23 cellular contexts compared by ENCODE assay signal in genomic region chr4:88356771-88357170, GRCh38.
"Had no signal": no experiment of that assay in that cellular context is flagged by ENCODE, and none has a peak within 500 bp of the region (broad histone marks: within the 10 kb centered on the region; RNA-seq: fewer than 3 reads in every experiment).

No MANE protein-coding gene starts in this region.

- H3K4me1 ChIP-seq: adrenal gland, Peyer's patch had no signal

- H3K27me3 ChIP-seq: adrenal gland, Peyer's patch, SJSA1 had no signal

- H3K27ac ChIP-seq: adrenal gland, Peyer's patch, RWPE1, SJSA1 had no signal

- H3K36me3 ChIP-seq: adrenal gland, Peyer's patch, SJSA1 had no signal

- DNase-seq: activated CD4-positive, alpha-beta T cell treated with anti-CD3 and anti-CD28 coated beads for 48 hours; activated CD4-positive, alpha-beta T cell treated with anti-CD3 and anti-CD28 coated beads, Interleukin-2, amount 50 U/mL, for 4 hours; activated CD4-positive, CD25-positive, alpha-beta regulatory T cell treated with anti-CD3 and anti-CD28 coated beads, Interleukin-2, amount 50 U/mL, for 72 hours; activated CD8-positive, alpha-beta memory T cell treated with anti-CD3 and anti-CD28 coated beads, Interleukin-2, amount 50 U/mL, for 48 hours; activated CD8-positive, alpha-beta T cell treated with anti-CD3 and anti-CD28 coated beads, Interleukin-2, amount 10 ng/mL, durations not matched to agents 7 days and 5 days; activated naive CD4-positive, alpha-beta T cell treated with anti-CD3 and anti-CD28 coated beads, Interleukin-2, amount 50 U/mL, for 16 hours; activated naive CD8-positive, alpha-beta T cell treated with anti-CD3 and anti-CD28 coated beads, Interleukin-2, amount 10 ng/mL, durations not matched to agents 7 days and 5 days; activated T-cell treated with anti-CD3 and anti-CD28 coated beads, Interleukin-2, amount 50 U/mL, for 1 hour; adrenal gland; aorta; MM.1S; NCI-H1105; NCI-H1436; NCI-H1694 treated with DMSO at 0.1 percent for 48 hours; NCI-H2029 treated with DMSO at 0.1 percent for 48 hours; NCI-H510A treated with DMSO at 0.1 percent for 48 hours; Peyer's patch; SHP77; SW 1271 had no signal

- ATAC-seq: activated CD8-positive, alpha-beta T cell treated with anti-CD3 and anti-CD28 coated beads, Interleukin-2, amount 10 ng/mL, durations not matched to agents 7 days and 5 days; SK-N-SH treated with all-trans-retinoic acid at 6 μM for 48 hours; WTC11 had no signal

- H3K9me3 ChIP-seq: adrenal gland had no signal

- H3K4me3 ChIP-seq: adrenal gland, Peyer's patch, SJSA1 had no signal
